In the genomic region with DNA sequence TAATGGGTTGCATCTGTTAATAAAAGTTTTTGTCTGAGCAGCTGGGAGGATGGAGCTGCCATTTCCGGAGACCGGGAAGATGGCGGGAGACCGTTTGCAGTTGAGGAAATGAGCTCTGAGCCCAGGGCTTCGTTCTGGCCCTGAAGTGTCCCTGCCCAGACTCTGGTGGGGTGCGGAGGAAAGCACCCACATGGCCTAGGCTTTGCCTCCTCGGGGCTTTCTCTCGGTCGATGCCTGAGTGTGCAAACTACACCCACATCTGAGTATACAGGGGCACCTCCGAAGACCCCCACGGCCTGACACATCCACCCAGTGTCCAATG, we compare ENCODE assay signal across 9 cellular contexts. TPM values are rescaled to one million over a fixed set of nuclear protein-coding genes. Genes with fewer than 3 reads are reported as not detected.
A peak's percentile ranks its signal among the peaks of the same experiment; 100 is the strongest.
DNase-seq lines count a peak whose midpoint lies in the region; ATAC-seq and TF ChIP-seq lines count a peak whose summit lies in the region.
"Had no signal": no experiment of that assay in that cellular context is flagged by ENCODE, and none has a peak within 500 bp of the region (broad histone marks: within the 10 kb centered on the region; RNA-seq: fewer than 3 reads in every experiment).

No MANE protein-coding gene starts in this region.

- no peak overlapping the region for H2AFZ ChIP-seq in H9 (ENCODE audit: low read length)

- H3K4me2 ChIP-seq in H9 (ENCODE audit: insufficient read depth, insufficient read length, low read length): no peak overlapping the region

- H3K9ac ChIP-seq in H9 (ENCODE audit: extremely low read depth, insufficient read length, low read length): no peak overlapping the region
- peak overlapping the region; percentile 71 to 100 (median 81) for H3K9ac ChIP-seq in subcutaneous abdominal adipose tissue (ENCODE audit: low read length in 5 of 5)

- H3K23ac ChIP-seq in H9 (ENCODE audit: insufficient read length, low read depth, low read length): no peak overlapping the region

- H3K14ac ChIP-seq in H9 (ENCODE audit: insufficient read depth, low read length): no peak overlapping the region; the same call in 1 of the 2 replicates

- peak overlapping the region in 1 of 3 experiments; percentile 70; a peak in 1 of 7 replicates for H3K27ac Mint-ChIP-seq in H9

- no peak overlapping the region for H4K5ac ChIP-seq in H9 (ENCODE audit: insufficient read length, low read depth, low read length)

- no peak overlapping the region for H2BK12ac ChIP-seq in H9 (ENCODE audit: insufficient read length, low read depth, low read length)

- H3K27ac ChIP-seq in H9 (ENCODE audit: insufficient read length, low read depth, low read length) (no peak overlapping the region), right cardiac atrium (ENCODE audit: low read length) (peak overlapping the region; percentile 94), subcutaneous abdominal adipose tissue (ENCODE audit: low read depth, low read length) (peak overlapping the region; percentile 97)

- peaks cover 2% of the 10 kb centered on the region for H3K23me2 ChIP-seq in H9 (ENCODE audit: insufficient read length, low read depth, low read length, poor library complexity, severe bottlenecking)

- ATAC-seq in right cardiac atrium: peak; percentile 4 to 30

- H3K4me1 Mint-ChIP-seq in H9: peaks cover 17 to 37% of the 10 kb centered on the region in 2 experiments

- no peak overlapping the region for H3K56ac ChIP-seq in H9 (ENCODE audit: insufficient read length, low read depth, low read length)

- no peak overlapping the region for H3T11ph ChIP-seq in H9 (ENCODE audit: low read length)

- H4K20me1 ChIP-seq in H9 (ENCODE audit: control insufficient read depth, insufficient read depth, insufficient read length): no peaks in the 10 kb centered on the region

- H2BK20ac ChIP-seq in H9 (ENCODE audit: low read depth, low read length, poor library complexity, severe bottlenecking): no peak overlapping the region

- H2BK120ac ChIP-seq in H9 (ENCODE audit: low read depth, low read length, poor library complexity, severe bottlenecking): no peak overlapping the region

- H3K9me3 ChIP-seq in H9 (ENCODE audit: control insufficient read depth, low read depth, low read length): no peaks in the 10 kb centered on the region
- no peaks in the 10 kb centered on the region for H3K9me3 ChIP-seq in right cardiac atrium (ENCODE audit: control insufficient read depth, low read length)
- no peaks in the 10 kb centered on the region for H3K9me3 ChIP-seq in subcutaneous abdominal adipose tissue (ENCODE audit: control insufficient read depth in 5 of 5, low read length in 5 of 5)

- H3K4ac ChIP-seq in H9 (ENCODE audit: low read depth, low read length): no peak overlapping the region

- H4K8ac ChIP-seq in H9 (replicated peaks; ENCODE audit: insufficient read length, low read depth, low read length): no peak overlapping the region

- no CpG with 5 or more reads among the region's 11 CpGs for WGBS in H9 (ENCODE audit: extremely low coverage, insufficient read length, low lambda C conversion rate)
- 27% methylated on average over 11 of the region's 11 CpGs for WGBS in right cardiac atrium

- H3K4me3 ChIP-seq in right cardiac atrium (ENCODE audit: low read length) (peak overlapping the region; percentile 29), subcutaneous abdominal adipose tissue (ENCODE audit: low read depth in 1 of 5, low read length in 5 of 5) (peak overlapping the region; percentile 44 to 72 (median 64))

- H2AK5ac ChIP-seq in H9 (ENCODE audit: insufficient read length, low read length): no peak overlapping the region

- peak overlapping the region; percentile 55 to 61; a peak in 3 of 5 replicates for H3K4me3 Mint-ChIP-seq in H9

- H4K91ac ChIP-seq in H9 (ENCODE audit: insufficient read length, low read depth, low read length): no peak overlapping the region

- no peaks in the 10 kb centered on the region for H3K79me2 ChIP-seq in H9 (ENCODE audit: insufficient read depth, low read length)

- no peaks in the 10 kb centered on the region; a peak in 1 of 7 replicates for H3K36me3 Mint-ChIP-seq in H9 (ENCODE audit: insufficient read depth in 1 of 3, low read depth in 3 of 3)

- peak overlapping the region; percentile 6 for H3K18ac ChIP-seq in H9 (ENCODE audit: insufficient read length, low read depth, low read length)

- 0 out of 2 replicates have a peak overlapping the region, but pooled peaks have one; percentile 53 for H2BK15ac ChIP-seq in H9 (ENCODE audit: low read depth, low read length)

- peaks cover 31% of the 10 kb centered on the region for H3K27me3 Mint-ChIP-seq in H9 (ENCODE audit: low read depth)

- TF ChIP-seq CTCF in H9 (conservative IDR thresholded peaks at IDR 0.05): no peak

- intact Hi-C loops in right cardiac atrium (cut with DNase I): loop anchor here (5.0 to 10.0 kb wide), 5 partner anchors 64 to 267 kb away; a partner anchor contains a TSS

- H3K36me3 ChIP-seq in subcutaneous abdominal adipose tissue (ENCODE audit: control insufficient read depth in 5 of 5, insufficient read depth in 5 of 5, low read length in 5 of 5): no peaks in the 10 kb centered on the region

- no peaks in the 10 kb centered on the region for H3K79me1 ChIP-seq in H9 (ENCODE audit: insufficient read depth, low read depth, low read length, poor library complexity, severe bottlenecking)

- H3K27me3 ChIP-seq in H9 (ENCODE audit: insufficient read depth, low read length): peaks cover 11% of the 10 kb centered on the region; the same call in 1 of the 2 replicates
- no peaks in the 10 kb centered on the region for H3K27me3 ChIP-seq in right cardiac atrium (ENCODE audit: control insufficient read depth, insufficient read depth)
- peaks cover 0 to 4% (median 0%) of the 10 kb centered on the region in 5 donors for H3K27me3 ChIP-seq in subcutaneous abdominal adipose tissue (ENCODE audit: control insufficient read depth in 5 of 5, insufficient read depth in 4 of 5, low read length in 5 of 5)

- no peaks in the 10 kb centered on the region for H3K9me3 Mint-ChIP-seq in H9

- H2BK5ac ChIP-seq in H9 (ENCODE audit: insufficient read length, low read length): no peak overlapping the region

- H3K4me1 ChIP-seq in H9 (ENCODE audit: insufficient read depth, low read length) (no peaks in the 10 kb centered on the region), right cardiac atrium (ENCODE audit: control insufficient read depth, insufficient read depth, low read length) (no peaks in the 10 kb centered on the region), subcutaneous abdominal adipose tissue (ENCODE audit: control insufficient read depth in 5 of 5, insufficient read depth in 5 of 5, low read length in 5 of 5) (peaks cover 9 to 30% (median 23%) of the 10 kb centered on the region in 5 donors)

- DNase-seq in EH (ENCODE audit: low read depth) (peak; percentile 61), H9 (no peak), UCSD-AML1 (lab: John Stamatoyannopoulos, UW; ENCODE audit: unreplicated experiment) (peak; percentile 65), right cardiac atrium (peak in 1 of 3 donors; percentile 41), AG08395 (ENCODE audit: low spot score) (no peak), HT-29 (ENCODE audit: low spot score) (no peak)
- no peak for DNase-seq in activated CD4-positive, CD25-positive, alpha-beta regulatory T cell treated with anti-CD3 and anti-CD28 coated beads, Interleukin-2, amount 50 U/mL, for 72 hours

RNA-seq across cellular contexts. Expression of a gene that starts 15.6 kb away (rescaled TPM):
- not detected in 2 replicates for total RNA-seq in H9 (2021)
- 1 to 10 TPM in 2 of 4 donors, under 1 TPM in 1, not detected in 1; 0.86 to 2.1 (median 1.4) TPM for total RNA-seq in right cardiac atrium
- 1.7 TPM for polyA plus RNA-seq in right cardiac atrium
- not detected in 2 replicates for total RNA-seq in HT-29 (2014; rRNA removed; shearing (Covaris generic))
- total RNA-seq: myocyte had no signal

RNA-seq across cellular contexts. Expression of a gene that starts 44.6 kb away (rescaled TPM):
- 4.7 and 6.7 TPM in 2 replicates for total RNA-seq in H9 (2021)
- total RNA-seq in right cardiac atrium: 1 to 10 TPM in 1 of 4 donors, under 1 TPM in 3; 0.40 to 1.2 (median 0.80) TPM
- 0.48 TPM for polyA plus RNA-seq in right cardiac atrium
- 2.2 and 3.9 TPM in 2 replicates for total RNA-seq in HT-29 (2014; rRNA removed; shearing (Covaris generic))

RNA-seq across cellular contexts. Expression of a gene that starts 44.6 kb away (rescaled TPM):
- total RNA-seq in H9 (2021) (42.7 and 48.5 TPM in 2 replicates), right cardiac atrium (10 to 100 TPM; 21.6 to 26.2 (median 22.3) TPM)
- polyA plus RNA-seq in right cardiac atrium: 22.9 TPM
- 36.0 and 39.6 TPM in 2 replicates for total RNA-seq in HT-29 (2014; rRNA removed; shearing (Covaris generic))

Comparison
In these comparisons a context has a peak if more than half of its experiments do, and no peak if none do; other contexts are left out.
1. DNase-seq: peak in EH (single experiment) and UCSD-AML1 (single experiment); none in H9 (single experiment), AG08395 (single experiment), HT-29 (single experiment) and activated CD4-positive, CD25-positive, alpha-beta regulatory T cell treated with anti-CD3 and anti-CD28 coated beads, Interleukin-2, amount 50 U/mL, for 72 hours (single experiment).